ENCODE assay signal across 8 cellular contexts in genomic region chr1:20185834-20186782, GRCh38. TPM values are rescaled to one million over a fixed set of nuclear protein-coding genes. Genes with fewer than 3 reads are reported as not detected.
A peak's percentile ranks its signal among the peaks of the same experiment; 100 is the strongest.
DNase-seq lines count a peak whose midpoint lies in the region; ATAC-seq and TF ChIP-seq lines count a peak whose summit lies in the region.

PLA2G2C (minus strand) TSS chr1:20186518; CDS start chr1:20177363, 9,155 bp downstream.
UBXN10 (plus strand) TSS chr1:20186096; CDS start chr1:20190562, 4,466 bp downstream.

- CTCF ChIA-PET in RWPE1 (lab: Yijun Ruan, JAX), result no interaction called here

- DNase-seq in GM03348 (ENCODE audit: low spot score), result peak; percentile 27
- peak; percentile 16 to 20 (median 18) for DNase-seq in T-helper 17 cell
- DNase-seq in left lung, result peak; percentile 68 to 87
- peak; percentile 75 for DNase-seq in stimulated activated CD4-positive, alpha-beta T cell treated with anti-CD3 and anti-CD28 coated beads, Interleukin-4, amount 100 ng/mL, for 24 hours
- no peak for DNase-seq in hepatic stellate cell (ENCODE audit: low spot score)
- DNase-seq in RWPE1 (ENCODE audit: low spot score), result no peak

- no peaks in the 10 kb centered on the region for H3K9me3 ChIP-seq in T-helper 17 cell (ENCODE audit: control insufficient read depth, low read length, poor library complexity, severe bottlenecking)
- no peaks in the 10 kb centered on the region for H3K9me3 ChIP-seq in left lung

- H3K4me3 Mint-ChIP-seq in T-helper 17 cell, result peak within 1 kb of the TSS; percentile 92

- H3K36me3 Mint-ChIP-seq in T-helper 17 cell (ENCODE audit: low read depth), result peaks cover 4% of the 10 kb centered on the region

- no peaks in the 10 kb centered on the region for H3K27me3 Mint-ChIP-seq in T-helper 17 cell

- peak within 1 kb of the TSS; percentile 42 to 43 for H3K4me3 ChIP-seq in left lung

- peak within 1 kb of the TSS; percentile 72 for H3K27ac ChIP-seq in angular gyrus (ENCODE audit: low read depth, low read length)
- H3K27ac ChIP-seq in left lung, result peak within 1 kb of the TSS; percentile 2 to 28
- H3K27ac ChIP-seq in RWPE1, result no peak within 1 kb of the TSS

- intact Hi-C loops in left lung (cut with DNase I), result no loop called here

- peaks cover 13 to 32% of the 10 kb centered on the region in 2 donors for H3K4me1 ChIP-seq in left lung

- TF ChIP-seq CTCF in left lung (IDR thresholded peaks at IDR 0.05), result no peak
- no peak for TF ChIP-seq CTCF in RWPE1 (conservative IDR thresholded peaks at IDR 0.05; ENCODE audit: low read depth)

- H3K4me1 Mint-ChIP-seq in T-helper 17 cell, result peaks cover 52% of the 10 kb centered on the region

- H3K27me3 ChIP-seq in left lung, result peaks cover 0 to 41% of the 10 kb centered on the region in 2 donors

- H3K27ac Mint-ChIP-seq in T-helper 17 cell, result peak within 1 kb of the TSS; percentile 92

- ATAC-seq in T-helper 17 cell (peak; percentile 36), left lung (peak; percentile 81), GM19467 (IDR thresholded peaks at IDR 0.05; ENCODE audit: unreplicated experiment) (no peak)

- POLR2A ChIA-PET in RWPE1 (lab: Yijun Ruan, JAX; ENCODE audit: low non-redundant PET), result no interaction called here

- H3K36me3 ChIP-seq in left lung, result no peaks in the 10 kb centered on the region

RNA-seq across cellular contexts. Expression of gene PLA2G2C, which starts in this region (rescaled TPM):
- total RNA-seq in T-helper 17 cell (under 1 TPM in 1 of 2 donors, not detected in 1; 0.25 TPM), left lung (not detected)

RNA-seq across cellular contexts. Expression of gene UBXN10, which starts in this region (rescaled TPM):
- 1 to 10 TPM in 1 of 2 donors, under 1 TPM in 1; 0.81 to 1.0 TPM for total RNA-seq in T-helper 17 cell
- total RNA-seq in left lung, result 1 to 10 TPM; 1.8 to 4.7 TPM

Comparison
In these comparisons a context has a peak if more than half of its experiments do, and no peak if none do; other contexts are left out.
1. DNase-seq: peak in GM03348 (single experiment), T-helper 17 cell (3 of 3), left lung (2 of 2) and stimulated activated CD4-positive, alpha-beta T cell treated with anti-CD3 and anti-CD28 coated beads, Interleukin-4, amount 100 ng/mL, for 24 hours (single experiment); none in hepatic stellate cell (single experiment) and RWPE1 (single experiment).